Comparison of ENCODE assay signal across 1 cellular context in the genomic region with DNA sequence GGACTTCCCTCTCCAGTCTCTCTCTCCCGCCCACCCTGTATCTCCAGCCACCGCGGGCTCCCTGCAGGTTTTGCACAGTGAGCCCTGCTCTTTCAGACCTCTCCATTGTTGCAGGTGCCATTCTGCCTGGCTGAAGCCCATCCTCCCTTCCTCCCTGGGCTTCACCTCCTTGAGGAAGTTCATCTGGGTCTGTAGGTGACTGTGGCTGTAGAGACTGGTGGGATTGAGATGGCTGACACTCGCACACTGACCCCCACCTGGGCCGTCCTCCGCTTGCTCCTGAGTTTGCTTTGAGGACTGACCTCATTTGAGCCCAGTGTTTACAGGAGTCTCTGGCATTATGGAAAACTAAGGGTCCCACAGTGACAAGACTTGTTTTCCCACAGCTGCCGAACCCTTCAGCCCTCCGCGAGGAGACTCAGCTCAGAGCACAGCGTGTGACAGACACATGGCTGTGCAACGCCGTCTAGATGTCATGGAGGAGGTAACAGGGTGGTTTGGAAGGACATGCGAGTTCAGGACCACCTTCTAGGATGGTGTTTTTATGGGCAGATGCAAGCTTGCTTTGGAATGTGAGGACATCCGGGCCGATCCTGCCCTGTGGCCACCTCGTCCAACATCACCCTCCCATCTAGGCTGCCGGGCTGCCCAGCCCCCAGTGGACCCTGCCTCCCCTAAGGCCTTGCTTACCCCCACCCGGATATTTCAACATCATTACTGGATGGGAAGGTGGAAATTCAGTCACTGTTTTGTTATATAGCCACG.
TF ChIP-seq lines count a peak whose summit lies in the region.

No MANE protein-coding gene starts in this region.

TF ChIP-seq in H1, 55 proteins besides CTCF, POLR2A, EP300 and RAD21:
- TF ChIP-seq CHD1 (IDR thresholded peaks at IDR 0.05; ENCODE audit: low read depth, low read length) (no peak), SIRT6 (IDR thresholded peaks at IDR 0.05; ENCODE audit: low read length) (no peak), KDM4A (IDR thresholded peaks at IDR 0.05; ENCODE audit: low read depth, low read length, severe bottlenecking) (no peak), JUND (IDR thresholded peaks at IDR 0.05; ENCODE audit: low read length) (no peak), RXRA (IDR thresholded peaks at IDR 0.05; ENCODE audit: insufficient read depth, low read depth, low read length) (no peak), HDAC6 (IDR thresholded peaks at IDR 0.05; ENCODE audit: low read depth, low read length) (no peak), TAF1 (IDR thresholded peaks at IDR 0.05; ENCODE audit: low read depth, low read length) (no peak), NRF1 (IDR thresholded peaks at IDR 0.05; ENCODE audit: low read depth, low read length) (no peak), TCF12 (IDR thresholded peaks at IDR 0.05; ENCODE audit: low read depth, low read length) (no peak), KDM1A (IDR thresholded peaks at IDR 0.05; ENCODE audit: borderline replicate concordance, low read length) (no peak), TEAD4 (IDR thresholded peaks at IDR 0.05; ENCODE audit: low read depth, low read length) (no peak), GTF2F1 (IDR thresholded peaks at IDR 0.05; ENCODE audit: borderline replicate concordance, low read depth, low read length) (no peak), MAX (IDR thresholded peaks at IDR 0.05) (no peak), RNF2 (IDR thresholded peaks at IDR 0.05; ENCODE audit: borderline replicate concordance, low read depth, low read length, missing control alignments, poor library complexity, severe bottlenecking) (no peak)
- TF ChIP-seq, protein P1, sequence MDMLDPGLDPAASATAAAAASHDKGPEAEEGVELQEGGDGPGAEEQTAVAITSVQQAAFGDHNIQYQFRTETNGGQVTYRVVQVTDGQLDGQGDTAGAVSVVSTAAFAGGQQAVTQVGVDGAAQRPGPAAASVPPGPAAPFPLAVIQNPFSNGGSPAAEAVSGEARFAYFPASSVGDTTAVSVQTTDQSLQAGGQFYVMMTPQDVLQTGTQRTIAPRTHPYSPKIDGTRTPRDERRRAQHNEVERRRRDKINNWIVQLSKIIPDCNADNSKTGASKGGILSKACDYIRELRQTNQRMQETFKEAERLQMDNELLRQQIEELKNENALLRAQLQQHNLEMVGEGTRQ (IDR thresholded peaks at IDR 0.05; ENCODE audit: low read length), result no peak
- TF ChIP-seq, protein P2, sequence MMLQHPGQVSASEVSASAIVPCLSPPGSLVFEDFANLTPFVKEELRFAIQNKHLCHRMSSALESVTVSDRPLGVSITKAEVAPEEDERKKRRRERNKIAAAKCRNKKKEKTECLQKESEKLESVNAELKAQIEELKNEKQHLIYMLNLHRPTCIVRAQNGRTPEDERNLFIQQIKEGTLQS (IDR thresholded peaks at IDR 0.05; ENCODE audit: insufficient read depth, low read depth, low read length), result no peak
- TF ChIP-seq, protein P3, sequence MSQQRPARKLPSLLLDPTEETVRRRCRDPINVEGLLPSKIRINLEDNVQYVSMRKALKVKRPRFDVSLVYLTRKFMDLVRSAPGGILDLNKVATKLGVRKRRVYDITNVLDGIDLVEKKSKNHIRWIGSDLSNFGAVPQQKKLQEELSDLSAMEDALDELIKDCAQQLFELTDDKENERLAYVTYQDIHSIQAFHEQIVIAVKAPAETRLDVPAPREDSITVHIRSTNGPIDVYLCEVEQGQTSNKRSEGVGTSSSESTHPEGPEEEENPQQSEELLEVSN (IDR thresholded peaks at IDR 0.05), result no peak
